7 cellular contexts compared by ENCODE assay signal in the genomic region with DNA sequence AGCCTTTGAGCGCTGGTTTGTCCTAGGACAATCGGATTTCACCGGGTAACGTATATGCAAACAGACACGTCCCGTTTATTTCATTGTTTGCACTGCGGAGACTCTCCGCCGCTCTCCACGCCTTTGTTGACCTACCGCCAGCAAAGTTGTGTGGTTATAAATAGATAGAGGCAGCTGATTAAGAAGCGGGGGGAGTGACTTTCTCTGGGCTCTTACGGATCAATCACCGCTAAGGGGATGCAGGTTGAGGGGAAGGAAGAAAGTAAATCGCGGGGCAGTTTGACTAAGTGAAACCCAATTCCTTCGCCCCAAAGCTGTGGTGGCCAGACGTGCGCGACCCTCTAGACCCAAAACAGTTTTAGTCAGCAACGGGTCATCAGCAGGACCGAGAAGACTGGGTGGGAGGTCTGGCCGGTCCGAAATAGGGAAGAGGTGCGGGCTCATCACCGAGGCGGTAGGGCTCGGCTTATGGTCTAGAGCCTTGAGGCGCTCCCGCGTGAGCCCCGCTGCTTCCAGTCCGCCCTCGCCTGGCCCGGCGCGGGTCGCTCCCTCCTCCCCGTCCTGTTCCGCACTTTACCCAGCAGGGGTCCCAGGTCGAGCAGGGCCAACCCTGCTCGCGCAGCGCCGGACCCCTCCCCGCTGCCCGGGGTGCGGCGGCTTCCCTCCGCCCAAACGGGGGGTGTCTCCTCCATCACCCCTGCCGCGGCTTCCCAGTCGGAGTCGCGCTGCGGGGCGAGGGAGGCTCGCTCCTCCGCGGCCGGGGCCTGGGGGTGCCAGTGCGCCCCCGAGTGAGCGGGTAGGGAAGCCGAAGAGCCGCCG.
DNase-seq lines count a peak whose midpoint lies in the region; FAIRE-seq and TF ChIP-seq lines count a peak whose summit lies in the region.

No MANE protein-coding gene starts in this region.

- TF ChIP-seq CTCF in GM12864 (IDR thresholded peaks at IDR 0.05; ENCODE audit: low read depth, low read length, missing control alignments) (no peak), HFFc6 (IDR thresholded peaks at IDR 0.05) (no peak), ascending aorta (IDR thresholded peaks at IDR 0.05) (no peak)

- H3K27me3 ChIP-seq in ascending aorta: peaks cover 14% of the 10 kb centered on the region
- H3K27me3 ChIP-seq in small intestine (ENCODE audit: control insufficient read depth in 2 of 2, insufficient read depth in 2 of 2, low read length in 2 of 2): peaks cover 4 to 17% of the 10 kb centered on the region in 2 donors

- H3K36me3 ChIP-seq in ascending aorta (no peaks in the 10 kb centered on the region), small intestine (ENCODE audit: control insufficient read depth in 2 of 2, insufficient read depth in 2 of 2, low read length in 2 of 2) (no peaks in the 10 kb centered on the region)

- intact Hi-C loops in ascending aorta (cut with DNase I): no loop called here

- DNase-seq in GM12864 (ENCODE audit: low read depth): no peak
- DNase-seq in HFFc6: peak; percentile 6
- peak; percentile 73 for DNase-seq in NCI-H2171 treated with DMSO at 0.1 percent for 48 hours (lab: John Stamatoyannopoulos, UW)
- no peak for DNase-seq in ascending aorta (ENCODE audit: low spot score in 2 of 2)
- DNase-seq in iPS-NIHi11 (ENCODE audit: low spot score): peak; percentile 61
- DNase-seq in small intestine: peak; percentile 70
- no peak for DNase-seq in medulla oblongata (ENCODE audit: extremely low spot score)

- no peak overlapping the region for H3K27ac ChIP-seq in ascending aorta
- no peak overlapping the region for H3K27ac ChIP-seq in small intestine (ENCODE audit: low read depth in 1 of 2, low read length in 1 of 2)

- H3K4me3 ChIP-seq in GM12864 (ENCODE audit: low read depth, low read length) (peak overlapping the region; percentile 30), ascending aorta (peak overlapping the region; percentile 51 to 65), small intestine (ENCODE audit: low read depth in 1 of 2, low read length in 2 of 2) (peak overlapping the region in 1 of 2 donors; percentile 66)

- H3K4me3 Mint-ChIP-seq in HFFc6: peak overlapping the region; percentile 84

- FAIRE-seq in small intestine (lab: Jason Lieb, UNC): no peak

- peaks cover 23% of the 10 kb centered on the region for H3K27me3 Mint-ChIP-seq in HFFc6 (ENCODE audit: insufficient read depth)

- H3K27ac Mint-ChIP-seq in HFFc6: no peak overlapping the region

- H3K9me3 Mint-ChIP-seq in HFFc6: no peaks in the 10 kb centered on the region

- H3K4me1 ChIP-seq in ascending aorta (peaks cover 8 to 12% of the 10 kb centered on the region in 2 donors), small intestine (ENCODE audit: control insufficient read depth in 2 of 2, insufficient read depth in 1 of 2, low read depth in 1 of 2, low read length in 1 of 2) (peaks cover 0 to 5% of the 10 kb centered on the region in 2 donors)

- H3K9me3 ChIP-seq in ascending aorta (no peaks in the 10 kb centered on the region), small intestine (ENCODE audit: control insufficient read depth, low read depth) (no peaks in the 10 kb centered on the region)

- H3K36me3 Mint-ChIP-seq in HFFc6 (ENCODE audit: low read depth): no peaks in the 10 kb centered on the region

- 1% methylated on average over 62 to 68 of the region's 68 CpGs for WGBS in small intestine, 3 donors

- peaks cover 11% of the 10 kb centered on the region for H3K4me1 Mint-ChIP-seq in HFFc6 (ENCODE audit: low read depth)

Comparison
In these comparisons a context has a peak if more than half of its experiments do, and no peak if none do; other contexts are left out.
1. DNase-seq: peak in HFFc6 (single experiment), NCI-H2171 treated with DMSO at 0.1 percent for 48 hours (single experiment), iPS-NIHi11 (single experiment) and small intestine (single experiment); none in GM12864 (single experiment), ascending aorta (0 of 2) and medulla oblongata (single experiment).